ENCODE assay signal across 17 cellular contexts in genomic region chr2:3486047-3487027, GRCh38.
"Had no signal": no experiment of that assay in that cellular context is flagged by ENCODE, and none has a peak within 500 bp of the region (broad histone marks: within the 10 kb centered on the region; RNA-seq: fewer than 3 reads in every experiment).

No MANE protein-coding gene starts in this region.

- DNase-seq: activated CD4-positive, alpha-beta memory T cell treated with anti-CD3 and anti-CD28 coated beads, Interleukin-2, amount 10 ng/mL, durations not matched to agents 7 days and 5 days; activated CD4-positive, alpha-beta T cell treated with anti-CD3 and anti-CD28 coated beads for 4 hours; activated gamma-delta T cell; activated T-cell treated with anti-CD3 and anti-CD28 coated beads, Interleukin-2, amount 50 U/mL, for 24 hours; amniotic stem cell; effector CD8-positive, alpha-beta T cell; foreskin fibroblast; hypothalamus; stimulated activated CD4-positive, alpha-beta T cell treated with anti-CD3 and anti-CD28 coated beads, Interleukin-4, amount 100 ng/mL, for 4 hours; stimulated activated CD8-positive, alpha-beta memory T cell treated with anti-CD3 and anti-CD28 coated beads, Interleukin-4, amount 100 ng/mL, for 48 hours; stimulated activated naive CD4-positive, alpha-beta T cell treated with Interleukin-2 at 50 U/mL for 16 hours; trophoblast cell had no signal

- ATAC-seq: activated naive CD4-positive, alpha-beta T cell treated with anti-CD3 and anti-CD28 coated beads, Interleukin-2, amount 50 U/mL, for 72 hours; WTC11 had no signal

- H3K27ac ChIP-seq: neural progenitor cell, parathyroid adenoma, skin epidermis had no signal

- H3K4me1 ChIP-seq: neural progenitor cell had no signal

- H3K4me3 ChIP-seq: neural progenitor cell, skin epidermis had no signal

- H3K36me3 ChIP-seq: neural progenitor cell had no signal

- H3K27me3 ChIP-seq: neural progenitor cell had no signal
